In genomic region chr1:205936316-205936715, GRCh38 we compare ENCODE assay signal across 23 cellular contexts. TPM values are rescaled to one million over a fixed set of nuclear protein-coding genes. Genes with fewer than 3 reads are reported as not detected.
DNase-seq lines count a peak whose midpoint lies in the region; ATAC-seq, FAIRE-seq and TF ChIP-seq lines count a peak whose summit lies in the region.
"Had no signal": no experiment of that assay in that cellular context is flagged by ENCODE, and none has a peak within 500 bp of the region (broad histone marks: within the 10 kb centered on the region; RNA-seq: fewer than 3 reads in every experiment).

No MANE protein-coding gene starts in this region.

- H3K4me3 ChIP-seq in ACC112 (ENCODE audit: low read depth, low read length) (no peak overlapping the region), PC-9 (no peak overlapping the region), left lung (no peak overlapping the region)
- H3K4me3 ChIP-seq: BLaER1 treated with 17β-estradiol and CSF1 and Interleukin-3, amounts not matched to agents 10 nM and 100 nM had no signal

- H3K9me3 Mint-ChIP-seq in progenitor cell of endocrine pancreas (ENCODE audit: low read depth), result no peaks in the 10 kb centered on the region
- H3K9me3 Mint-ChIP-seq: CD8-positive, alpha-beta T cell had no signal

- H3K27ac Mint-ChIP-seq in progenitor cell of endocrine pancreas (peak overlapping the region; percentile 82), T-helper 17 cell (no peak overlapping the region)
- H3K27ac Mint-ChIP-seq: CD8-positive, alpha-beta T cell had no signal

- intact Hi-C loops in PC-9 (cut with micrococcal nuclease; ENCODE audit: unreplicated experiment), result no loop called here
- intact Hi-C loops in left lung (cut with DNase I), result no loop called here

- POLR2A ChIA-PET in PC-9 (lab: Charles Lee; ENCODE audit: unreplicated experiment), result no interaction called here

- peak overlapping the region; percentile 37 for H3K4me2 ChIP-seq in PC-9
- H3K4me2 ChIP-seq: KMS-11 had no signal

- H3K4me1 Mint-ChIP-seq in progenitor cell of endocrine pancreas (ENCODE audit: low read depth) (peaks cover 58% of the 10 kb centered on the region), T-helper 17 cell (peaks cover 6% of the 10 kb centered on the region)

- no peak for TF ChIP-seq CTCF in PC-9 (conservative IDR thresholded peaks at IDR 0.05)
- no peak for TF ChIP-seq CTCF in left lung (IDR thresholded peaks at IDR 0.05)
- TF ChIP-seq CTCF in progenitor cell of endocrine pancreas (IDR thresholded peaks at IDR 0.05; ENCODE audit: unreplicated experiment), result no peak

- peak overlapping the region; percentile 3; the same call in 1 of the 2 replicates for H3K27ac ChIP-seq in ACC112 (ENCODE audit: low read depth, low read length)
- H3K27ac ChIP-seq in PC-9, result no peak overlapping the region; the same call in 1 of the 2 replicates
- peak overlapping the region; percentile 45 to 61 for H3K27ac ChIP-seq in left lung
- H3K27ac ChIP-seq: BLaER1 treated with 17β-estradiol and CSF1 and Interleukin-3, amounts not matched to agents 10 nM and 100 nM; KMS-11 had no signal

- H4K20me1 ChIP-seq in PC-9 (ENCODE audit: insufficient read depth), result no peaks in the 10 kb centered on the region
- H4K20me1 ChIP-seq: BLaER1 treated with 17β-estradiol and CSF1 and Interleukin-3, amounts not matched to agents 10 nM and 100 nM had no signal

- CTCF ChIA-PET in PC-9 (lab: Charles Lee), result no interaction called here

- peaks cover 35% of the 10 kb centered on the region for H3F3A ChIP-seq in PC-9 (ENCODE audit: insufficient read depth, low read depth)

- peak overlapping the region; percentile 42 for H2AFZ ChIP-seq in ACC112 (ENCODE audit: low read length, unreplicated experiment)
- H2AFZ ChIP-seq in PC-9, result no peak overlapping the region

- H3K9me3 ChIP-seq in PC-9 (ENCODE audit: insufficient read depth, low read depth) (no peaks in the 10 kb centered on the region), left lung (no peaks in the 10 kb centered on the region), T-helper 17 cell (ENCODE audit: control insufficient read depth, low read length, poor library complexity, severe bottlenecking) (no peaks in the 10 kb centered on the region)
- H3K9me3 ChIP-seq: BLaER1 treated with 17β-estradiol and CSF1 and Interleukin-3, amounts not matched to agents 10 nM and 100 nM had no signal

- no peaks in the 10 kb centered on the region for H3K79me2 ChIP-seq in ACC112 (ENCODE audit: control insufficient read depth, insufficient read depth, low read length, unreplicated experiment)
- no peaks in the 10 kb centered on the region for H3K79me2 ChIP-seq in PC-9 (ENCODE audit: low read depth)

- BruUV-seq in PC-9 (replicated peaks; lab: Mats Ljungman, UMichigan), result no TSS peak

- H3K36me3 ChIP-seq in ACC112 (ENCODE audit: insufficient read depth, low read length), result no peaks in the 10 kb centered on the region
- H3K36me3 ChIP-seq in PC-9 (ENCODE audit: low read depth), result no peaks in the 10 kb centered on the region
- no peaks in the 10 kb centered on the region for H3K36me3 ChIP-seq in left lung
- H3K36me3 ChIP-seq: BLaER1 treated with 17β-estradiol and CSF1 and Interleukin-3, amounts not matched to agents 10 nM and 100 nM had no signal

- peak; percentile 48 for ATAC-seq in left lung
- ATAC-seq in T-helper 17 cell, result no peak
- ATAC-seq: CD8-positive, alpha-beta T cell; Right ventricle myocardium inferior had no signal

- H3K4me3 Mint-ChIP-seq in progenitor cell of endocrine pancreas (ENCODE audit: low read depth) (no peak overlapping the region), T-helper 17 cell (no peak overlapping the region)
- H3K4me3 Mint-ChIP-seq: CD8-positive, alpha-beta T cell had no signal

- no peaks in the 10 kb centered on the region for H3K27me3 Mint-ChIP-seq in progenitor cell of endocrine pancreas
- H3K27me3 Mint-ChIP-seq in T-helper 17 cell, result peaks cover 84% of the 10 kb centered on the region

- H3K4me1 ChIP-seq in ACC112 (ENCODE audit: control insufficient read depth, insufficient read depth, low read length, unreplicated experiment) (peaks cover 44% of the 10 kb centered on the region), PC-9 (replicated peaks; ENCODE audit: insufficient read depth) (peaks cover 85% of the 10 kb centered on the region), left lung (peaks cover 8 to 16% of the 10 kb centered on the region in 2 donors)

- no peaks in the 10 kb centered on the region for H3K27me3 ChIP-seq in ACC112 (ENCODE audit: insufficient read depth, low read length)
- H3K27me3 ChIP-seq in PC-9 (ENCODE audit: insufficient read depth, low read depth), result no peaks in the 10 kb centered on the region
- peaks cover 0 to 6% of the 10 kb centered on the region in 2 donors for H3K27me3 ChIP-seq in left lung
- H3K27me3 ChIP-seq: BLaER1 treated with 17β-estradiol and CSF1 and Interleukin-3, amounts not matched to agents 10 nM and 100 nM had no signal

- H3K36me3 Mint-ChIP-seq in progenitor cell of endocrine pancreas (ENCODE audit: insufficient read depth), result no peaks in the 10 kb centered on the region
- H3K36me3 Mint-ChIP-seq in T-helper 17 cell (ENCODE audit: low read depth), result peaks cover 14% of the 10 kb centered on the region
- H3K36me3 Mint-ChIP-seq: CD8-positive, alpha-beta T cell had no signal

- no peak for DNase-seq in PC-9
- peak in 1 of 2 donors; percentile 70 for DNase-seq in left lung
- no peak for DNase-seq in progenitor cell of endocrine pancreas (ENCODE audit: low spot score, unreplicated experiment)
- DNase-seq in HTR-8/SVneo (ENCODE audit: insufficient read length, low spot score), result no peak
- DNase-seq in NCI-H82 treated with DMSO at 0.1 percent for 48 hours (lab: John Stamatoyannopoulos, UW; ENCODE audit: unreplicated experiment), result no peak
- no peak for DNase-seq in urothelium cell line (ENCODE audit: low spot score)
- no peak for DNase-seq in T-helper 17 cell
- DNase-seq: CD8-positive, alpha-beta T cell; EL; GOT3; NCI-H1436; NCI-H1930; NCI-H446; NCI-H69 had no signal

- H3K9me2 ChIP-seq in PC-9 (ENCODE audit: insufficient read depth), result 0 out of 2 replicates have a peak, but pooled peaks cover 5% of the 10 kb centered on the region

- no peak for FAIRE-seq in HTR-8/SVneo (lab: Jason Lieb, UNC)
- FAIRE-seq in urothelium cell line (lab: Jason Lieb, UNC), result no peak
- FAIRE-seq: A204.1, GM12891, GM19239, RCC 7860 had no signal

RNA-seq across cellular contexts. Expression of gene SLC26A9, which starts 6.9 kb away (rescaled TPM):
- total RNA-seq in PC-9 (2021) (0.98 and 1.0 TPM in 2 replicates), left lung (10 to 100 TPM in 1 of 2 donors, 1 to 10 TPM in 1; 7.6 to 42.5 TPM), progenitor cell of endocrine pancreas (2.9 and 3.2 TPM in 2 replicates), T-helper 17 cell (not detected)
- total RNA-seq: CD8-positive, alpha-beta T cell; SK-MEL-5 had no signal
